ENCODE assay signal across 1 cellular context in genomic region chr22:46732513-46732912, GRCh38.
TF ChIP-seq lines count a peak whose summit lies in the region.

No MANE protein-coding gene starts in this region.

TF ChIP-seq in HepG2, 621 proteins besides CTCF, POLR2A, EP300 and RAD21:
- TF ChIP-seq NR1H2 (CRISPR knock-in tag; IDR thresholded peaks at IDR 0.05; ENCODE audit: borderline replicate concordance, low read depth) (no peak), IRX3 (CRISPR knock-in tag; IDR thresholded peaks at IDR 0.05; ENCODE audit: borderline replicate concordance, low read depth) (no peak), HOXA9 (CRISPR knock-in tag; IDR thresholded peaks at IDR 0.05; ENCODE audit: borderline replicate concordance) (no peak), ZSCAN29 (CRISPR knock-in tag; conservative IDR thresholded peaks at IDR 0.05) (no peak), HOXA3 (CRISPR knock-in tag; IDR thresholded peaks at IDR 0.05) (no peak), ZNF556 (CRISPR knock-in tag; IDR thresholded peaks at IDR 0.05; ENCODE audit: borderline replicate concordance) (no peak), ZNF224 (CRISPR knock-in tag; IDR thresholded peaks at IDR 0.05) (no peak), DPF2 (CRISPR knock-in tag; IDR thresholded peaks at IDR 0.05; ENCODE audit: borderline replicate concordance, low read depth) (no peak), ZNF776 (CRISPR knock-in tag; IDR thresholded peaks at IDR 0.05) (no peak), TEAD3 (CRISPR knock-in tag; optimal IDR thresholded peaks at IDR 0.05; ENCODE audit: borderline replicate concordance) (no peak), SNAPC2 (CRISPR knock-in tag; IDR thresholded peaks at IDR 0.05) (no peak), BCL6 (CRISPR knock-in tag; IDR thresholded peaks at IDR 0.05) (no peak), ZNF10 (CRISPR knock-in tag; IDR thresholded peaks at IDR 0.05; ENCODE audit: borderline replicate concordance, low read depth) (no peak), KIAA2018 (CRISPR knock-in tag; IDR thresholded peaks at IDR 0.05; ENCODE audit: borderline replicate concordance) (no peak), CC2D1A (CRISPR knock-in tag; IDR thresholded peaks at IDR 0.05) (no peak)
